ENCODE assay signal across 1 cellular context in the genomic region with DNA sequence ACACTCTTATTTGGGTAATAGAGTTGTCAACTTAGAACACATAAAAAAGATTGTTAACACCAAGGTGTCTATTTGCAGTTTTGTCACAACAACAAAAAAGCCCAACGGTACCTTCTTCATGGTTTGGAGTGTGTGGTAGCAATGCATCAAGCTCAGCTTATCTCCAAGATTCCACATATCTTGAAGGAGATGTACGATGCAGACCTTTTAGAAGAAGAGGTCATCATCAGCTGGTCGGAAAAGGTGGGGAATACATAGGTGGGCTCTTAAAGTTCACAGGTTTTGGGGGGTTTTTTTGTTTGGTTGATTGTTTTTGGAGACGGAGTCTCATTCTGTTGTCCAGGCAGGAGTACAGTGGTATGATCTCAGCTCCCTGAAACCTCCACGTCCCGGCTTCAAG.
TF ChIP-seq lines count a peak whose summit lies in the region.

No MANE protein-coding gene starts in this region.

TF ChIP-seq in IMR-90, 13 proteins besides CTCF, POLR2A, EP300 and RAD21:
- no peak for TF ChIP-seq MAZ (IDR thresholded peaks at IDR 0.05; ENCODE audit: borderline replicate concordance, low read depth, low read length)
- no peak for TF ChIP-seq CHD1 (IDR thresholded peaks at IDR 0.05; ENCODE audit: low read depth, low read length)
- no peak for TF ChIP-seq BHLHE40 (IDR thresholded peaks at IDR 0.05; ENCODE audit: low read depth, low read length)
- TF ChIP-seq RFX5 (IDR thresholded peaks at IDR 0.05; ENCODE audit: low read depth, low read length), result no peak
